Comparison of ENCODE assay signal across 15 cellular contexts in the genomic region with DNA sequence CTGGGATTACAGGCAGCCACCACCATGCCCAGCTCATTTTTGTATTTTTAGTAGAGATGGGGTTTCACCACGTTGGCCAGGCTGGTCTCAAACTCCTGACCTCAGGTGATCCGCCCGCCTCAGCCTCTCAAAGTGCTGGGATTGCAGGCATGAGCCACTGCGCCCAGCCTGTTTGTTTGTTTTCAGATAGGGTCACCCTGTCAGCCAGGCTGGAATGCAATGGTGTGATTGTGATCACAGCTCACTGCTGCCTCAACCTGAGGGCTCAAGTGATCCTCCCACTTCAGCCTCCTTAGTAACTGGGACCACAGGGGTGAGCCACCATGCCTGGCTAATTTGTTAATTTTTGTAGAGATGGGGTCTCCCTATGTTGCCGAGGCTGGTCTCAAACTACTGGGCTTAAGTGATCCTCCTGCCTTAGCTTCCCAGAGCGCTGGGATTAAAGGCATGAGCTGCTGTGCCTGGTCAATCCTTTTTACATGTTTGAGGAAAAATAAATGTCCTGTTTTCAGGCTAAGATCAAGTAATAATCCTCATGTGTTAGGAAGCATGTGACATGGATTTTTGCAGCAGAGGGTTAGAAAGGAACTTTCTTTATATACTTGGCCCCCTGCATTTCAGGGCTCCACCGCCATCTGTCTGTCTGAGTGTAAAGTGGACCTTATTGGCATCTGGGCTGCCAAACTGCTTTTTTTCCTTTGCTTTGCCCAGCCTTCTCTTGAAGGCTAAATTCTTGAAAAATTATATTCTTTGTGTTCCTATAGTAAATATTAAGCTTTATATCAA. TPM values are rescaled to one million over a fixed set of nuclear protein-coding genes. Genes with fewer than 3 reads are reported as not detected.
DNase-seq lines count a peak whose midpoint lies in the region; TF ChIP-seq lines count a peak whose summit lies in the region.
"Had no signal": no experiment of that assay in that cellular context is flagged by ENCODE, and none has a peak within 500 bp of the region (broad histone marks: within the 10 kb centered on the region; RNA-seq: fewer than 3 reads in every experiment).

No MANE protein-coding gene starts in this region.

- DNase-seq in chondrocyte (ENCODE audit: low spot score) (no peak), trophoblast cell (peak; percentile 90), left ventricle myocardium inferior (no peak), tibial nerve (ENCODE audit: low spot score in 2 of 2) (no peak)
- DNase-seq: amniotic stem cell, BE2C, colonic mucosa, erythroblast, NCI-H1092, NCI-H774, sigmoid colon had no signal

- H3K36me3 ChIP-seq in HEK293 (ENCODE audit: control insufficient read depth in 2 of 2, insufficient read depth in 1 of 2, low read length in 2 of 2), result peaks cover 5 to 63% of the 10 kb centered on the region in 2 experiments; a peak in 2 of 3 replicates
- H3K36me3 ChIP-seq in trophoblast cell (ENCODE audit: control insufficient read depth in 1 of 2, insufficient read depth in 2 of 2, low read length in 2 of 2), result peaks cover 8 to 19% of the 10 kb centered on the region in 2 experiments
- no peaks in the 10 kb centered on the region for H3K36me3 ChIP-seq in left ventricle myocardium inferior
- no peaks in the 10 kb centered on the region for H3K36me3 ChIP-seq in tibial nerve
- H3K36me3 ChIP-seq: colonic mucosa, neutrophil, sigmoid colon, suprapubic skin had no signal

- no peak overlapping the region for H3K4ac ChIP-seq in trophoblast cell (ENCODE audit: low read depth, low read length)

- H2BK120ac ChIP-seq in trophoblast cell (ENCODE audit: insufficient read depth, low read length, poor library complexity), result no peak overlapping the region

- no peak overlapping the region for H4K8ac ChIP-seq in trophoblast cell (ENCODE audit: low read depth, low read length)

- POLR2A ChIA-PET in HEK293 (lab: Yijun Ruan, JAX), result interaction anchor here (0.5 to 1.3 kb wide), 8 partner anchors 9 to 113 kb away, joined by 3 to 8 read pairs (median 4); a partner anchor contains a TSS

- H3K9ac ChIP-seq in trophoblast cell (ENCODE audit: low read length), result no peak overlapping the region

- no peak for TF ChIP-seq CTCF in HEK293 (tag by site-specific recombination; IDR thresholded peaks at IDR 0.05)
- TF ChIP-seq CTCF in chondrocyte (IDR thresholded peaks at IDR 0.05), result peak; percentile 11
- TF ChIP-seq CTCF in left ventricle myocardium inferior (IDR thresholded peaks at IDR 0.05; ENCODE audit: borderline replicate concordance), result no peak
- TF ChIP-seq CTCF in tibial nerve (IDR thresholded peaks at IDR 0.05), result no peak

- no peaks in the 10 kb centered on the region for H3K27me3 Mint-ChIP-seq in chondrocyte (ENCODE audit: low read depth)

- no peak for TF ChIP-seq POLR2A in tibial nerve (IDR thresholded peaks at IDR 0.05)

- H2BK5ac ChIP-seq in trophoblast cell (ENCODE audit: low read depth, low read length, poor library complexity), result no peak overlapping the region

- H4K12ac ChIP-seq in trophoblast cell (ENCODE audit: low read depth, low read length), result no peak overlapping the region

- H3K27me3 ChIP-seq in trophoblast cell (ENCODE audit: insufficient read depth, low read length) (no peaks in the 10 kb centered on the region), left ventricle myocardium inferior (ENCODE audit: low read depth) (no peaks in the 10 kb centered on the region), tibial nerve (no peaks in the 10 kb centered on the region)
- H3K27me3 ChIP-seq: BE2C, colonic mucosa, neutrophil, sigmoid colon, suprapubic skin had no signal

- no peak overlapping the region for H3K27ac ChIP-seq in HEK293 (ENCODE audit: extremely low read depth, low read depth, low read length)
- H3K27ac ChIP-seq in trophoblast cell (ENCODE audit: low read depth, low read length), result no peak overlapping the region
- H3K27ac ChIP-seq in left ventricle myocardium inferior (replicated peaks), result no peak overlapping the region
- peak overlapping the region in 1 of 4 donors; percentile 0 for H3K27ac ChIP-seq in tibial nerve
- H3K27ac ChIP-seq: colonic mucosa, neutrophil, sigmoid colon, suprapubic skin had no signal

- no CpG with 5 or more reads among the region's 7 CpGs for WGBS in trophoblast cell (ENCODE audit: extremely low coverage, insufficient coverage, insufficient read length)
- 79 to 83% methylated on average over 7 of the region's 7 CpGs for WGBS in tibial nerve, 2 donors

- H3K36me3 Mint-ChIP-seq in chondrocyte (ENCODE audit: low read depth), result peaks cover 3% of the 10 kb centered on the region

- no peak for TF ChIP-seq EP300 in tibial nerve (IDR thresholded peaks at IDR 0.05)

- H3K9me3 ChIP-seq in HEK293 (ENCODE audit: control insufficient read depth, insufficient read depth, low read depth, low read length) (no peaks in the 10 kb centered on the region), trophoblast cell (ENCODE audit: insufficient read depth, low read depth, low read length) (peaks cover 1% of the 10 kb centered on the region), left ventricle myocardium inferior (replicated peaks) (no peaks in the 10 kb centered on the region), tibial nerve (no peaks in the 10 kb centered on the region)
- H3K9me3 ChIP-seq: BE2C, colonic mucosa, neutrophil, sigmoid colon, suprapubic skin had no signal

- no peak overlapping the region for H4K91ac ChIP-seq in trophoblast cell (ENCODE audit: low read depth, low read length)

- H2AFZ ChIP-seq in trophoblast cell (ENCODE audit: insufficient read depth, low read length, poor library complexity), result no peak overlapping the region

- no peak overlapping the region for H2AK5ac ChIP-seq in trophoblast cell (ENCODE audit: low read length)

- CTCF ChIA-PET in HEK293 (lab: Yijun Ruan, JAX), result interaction anchor here (0.6 to 2.9 kb wide), 7 partner anchors 9 to 1851 kb away, joined by 3 to 17 read pairs (median 6); no protein-coding TSS in a partner anchor

- no peak overlapping the region for H3K18ac ChIP-seq in trophoblast cell (ENCODE audit: low read length)

- H3K14ac ChIP-seq in trophoblast cell (ENCODE audit: low read length), result no peak overlapping the region

- no peak overlapping the region for H3K4me2 ChIP-seq in trophoblast cell (ENCODE audit: low read length)

- H3K4me1 ChIP-seq in HEK293 (ENCODE audit: control insufficient read depth, insufficient read depth, low read length) (no peaks in the 10 kb centered on the region), trophoblast cell (ENCODE audit: control insufficient read depth in 1 of 2, insufficient read depth in 2 of 2, low read length in 2 of 2) (peaks cover 7 to 10% of the 10 kb centered on the region in 2 experiments), left ventricle myocardium inferior (peaks cover 18% of the 10 kb centered on the region), tibial nerve (peaks cover 0 to 21% (median 15%) of the 10 kb centered on the region in 4 donors)
- H3K4me1 ChIP-seq: BE2C had no signal

- H3K9me3 Mint-ChIP-seq in chondrocyte (ENCODE audit: low read depth), result no peaks in the 10 kb centered on the region

- peaks cover 2% of the 10 kb centered on the region for H3K79me1 ChIP-seq in trophoblast cell (ENCODE audit: low read length)

- H3K4me3 ChIP-seq in HEK293 (ENCODE audit: low read depth, low read length), result no peak overlapping the region
- no peak overlapping the region for H3K4me3 ChIP-seq in trophoblast cell (ENCODE audit: low read depth, low read length)
- H3K4me3 ChIP-seq in left ventricle myocardium inferior, result no peak overlapping the region
- no peak overlapping the region for H3K4me3 ChIP-seq in tibial nerve
- H3K4me3 ChIP-seq: colonic mucosa, sigmoid colon, suprapubic skin had no signal

- peak overlapping the region; percentile 24 for H2BK12ac ChIP-seq in trophoblast cell (ENCODE audit: low read length)

- H3K4me3 Mint-ChIP-seq in chondrocyte (ENCODE audit: unreplicated experiment), result no peak overlapping the region

- intact Hi-C loops in left ventricle myocardium inferior (cut with micrococcal nuclease), result no loop called here

- H3K27ac Mint-ChIP-seq in chondrocyte (ENCODE audit: unreplicated experiment), result no peak overlapping the region

- H3K23ac ChIP-seq in trophoblast cell (ENCODE audit: low read length), result no peak overlapping the region

- H3K4me1 Mint-ChIP-seq in chondrocyte (ENCODE audit: low read depth), result peaks cover 17% of the 10 kb centered on the region

- H3K79me2 ChIP-seq in trophoblast cell (ENCODE audit: control insufficient read depth, insufficient read depth, low read length, poor library complexity), result peaks cover 4% of the 10 kb centered on the region

TF ChIP-seq in HEK293, 187 proteins besides CTCF, POLR2A, EP300 and RAD21 (continues in another document):
- peak; percentile 30; the same call in 1 of the 2 replicates for TF ChIP-seq KLF1 (tag by site-specific recombination; IDR thresholded peaks at IDR 0.05)
- no peak for TF ChIP-seq OSR2 (tag by site-specific recombination; IDR thresholded peaks at IDR 0.05)
- TF ChIP-seq ZNF571 (tag by site-specific recombination; IDR thresholded peaks at IDR 0.05), result no peak

RNA-seq across cellular contexts. Expression of a gene that starts 4.8 kb away (rescaled TPM):
- 125 to 380 TPM (median 374 TPM) in 3 replicates for total RNA-seq in chondrocyte
- 473 and 540 TPM in 2 replicates for polyA plus RNA-seq in trophoblast cell (2013)
- 35.0 TPM for total RNA-seq in left ventricle myocardium inferior
- 100 to 1,000 TPM; 108 to 148 (median 133) TPM for total RNA-seq in tibial nerve

RNA-seq across cellular contexts. Expression of a gene that starts 36.5 kb away (rescaled TPM):
- total RNA-seq in chondrocyte (26.4 to 27.9 TPM (median 27.3 TPM) in 3 replicates), left ventricle myocardium inferior (24.3 TPM), tibial nerve (10 to 100 TPM; 31.7 to 75.0 (median 48.0) TPM)
- polyA plus RNA-seq in trophoblast cell (2013), result 36.6 and 38.4 TPM in 2 replicates

RNA-seq across cellular contexts. Expression of a gene that starts 43.2 kb away (rescaled TPM):
- total RNA-seq in chondrocyte (0.65 TPM in 1 of 3 replicates, not detected in the others), left ventricle myocardium inferior (not detected), tibial nerve (not detected)
- polyA plus RNA-seq in trophoblast cell (2013), result not detected in 2 replicates
- total RNA-seq: colonic mucosa, suprapubic skin had no signal
- polyA plus RNA-seq: sigmoid colon had no signal

RNA-seq across cellular contexts. Expression of a gene that starts 44.0 kb away (rescaled TPM):
- total RNA-seq in chondrocyte (44.0 to 52.2 TPM (median 45.5 TPM) in 3 replicates), left ventricle myocardium inferior (16.7 TPM), tibial nerve (10 to 100 TPM; 25.9 to 39.1 (median 29.2) TPM)
- polyA plus RNA-seq in trophoblast cell (2013), result 70.9 and 72.0 TPM in 2 replicates

RNA-seq across cellular contexts. Expression of a gene that starts 45.3 kb away (rescaled TPM):
- total RNA-seq in chondrocyte (not detected in 3 replicates), left ventricle myocardium inferior (not detected), tibial nerve (not detected)
- polyA plus RNA-seq in trophoblast cell (2013), result not detected in 2 replicates
- total RNA-seq: activated CD8-positive, alpha-beta memory T cell treated with anti-CD3 and anti-CD28 coated beads for 36 hours had no signal

Comparison
In these comparisons a context has a peak if more than half of its experiments do, and no peak if none do; other contexts are left out.
1. DNase-seq: peak in trophoblast cell (2 of 2); none in chondrocyte (single experiment), left ventricle myocardium inferior (single experiment) and tibial nerve (0 of 2).